ENCODE assay signal across 33 cellular contexts in the genomic region with DNA sequence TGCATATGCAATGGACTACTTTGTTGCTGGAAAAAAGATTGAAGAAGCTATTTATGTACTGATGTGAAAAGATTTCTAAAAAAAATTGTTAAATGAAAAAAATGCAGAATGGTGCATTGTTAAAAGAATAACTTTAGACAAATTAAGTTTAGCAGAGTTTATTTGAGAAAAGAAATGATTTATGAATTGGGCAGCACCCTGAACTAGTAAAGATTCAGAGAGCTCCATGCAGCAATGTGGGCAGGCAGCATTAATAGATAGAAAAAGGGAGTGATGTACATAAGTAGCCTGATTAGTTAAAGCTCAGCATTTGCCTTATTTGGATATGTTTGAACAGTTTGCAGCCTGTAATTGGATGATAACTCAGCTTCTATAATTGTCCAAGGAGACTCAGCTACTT.
"Had no signal": no experiment of that assay in that cellular context is flagged by ENCODE, and none has a peak within 500 bp of the region (broad histone marks: within the 10 kb centered on the region; RNA-seq: fewer than 3 reads in every experiment).

No MANE protein-coding gene starts in this region.

- H3K27ac Mint-ChIP-seq: activated B cell treated with CpG ODN at 0.5 μM for 24 hours; activated CD4-positive, alpha-beta memory T cell treated with anti-CD3 and anti-CD28 coated beads for 36 hours; activated CD4-positive, alpha-beta T cell treated with anti-CD3 and anti-CD28 coated beads, Interleukin-2, amount 10 ng/mL, durations not matched to agents 24 days and 14 days; activated CD8-positive, alpha-beta T cell treated with anti-CD3 and anti-CD28 coated beads for 36 hours; activated naive CD4-positive, alpha-beta T cell treated with anti-CD3 and anti-CD28 coated beads for 36 hours; activated naive CD4-positive, alpha-beta T cell treated with anti-CD3 and anti-CD28 coated beads, Interleukin-2, amount 50 U/mL, for 72 hours; activated naive CD8-positive, alpha-beta T cell treated with anti-CD3 and anti-CD28 coated beads for 36 hours; activated T-cell treated with anti-CD3 and anti-CD28 coated beads, Interleukin-2, amount 50 U/mL, for 72 hours; activated T-helper 1 cell treated with anti-CD3 and anti-CD28 coated beads, Interleukin-12 subunit alpha, Interleukin-12 subunit beta, Interleukin-2, Interleukin-4 antibody, amounts not matched to agents 30 ng/mL and 10 ng/mL and 1 ng/mL, durations not matched to agents 14 hours and 24 hours and 36 hours; activated T-helper 17 cell treated with anti-CD3 and anti-CD28 coated beads, Interleukin-2, amount 50 U/mL, for 72 hours; T-helper 17 cell; T-helper 2 cell treated with Interferon-gamma antibody and Interleukin-4, amounts not matched to agents 5 μg/mL and 100 μg/mL, for 36 hours had no signal

- H3K27me3 Mint-ChIP-seq: activated B cell treated with CpG ODN at 0.5 μM for 24 hours; activated CD4-positive, alpha-beta memory T cell treated with anti-CD3 and anti-CD28 coated beads for 36 hours; activated CD4-positive, alpha-beta T cell treated with anti-CD3 and anti-CD28 coated beads, Interleukin-2, amount 10 ng/mL, durations not matched to agents 24 days and 14 days; activated CD8-positive, alpha-beta T cell treated with anti-CD3 and anti-CD28 coated beads for 36 hours; activated naive CD8-positive, alpha-beta T cell treated with anti-CD3 and anti-CD28 coated beads for 36 hours; activated T-helper 17 cell treated with anti-CD3 and anti-CD28 coated beads, Interleukin-2, amount 50 U/mL, for 72 hours; T-helper 17 cell had no signal

- H3K4me1 ChIP-seq: adrenal gland, body of pancreas, breast epithelium had no signal

- H3K9me3 ChIP-seq: adrenal gland, body of pancreas, breast epithelium had no signal

- H3K9me3 Mint-ChIP-seq: activated CD4-positive, alpha-beta memory T cell treated with anti-CD3 and anti-CD28 coated beads for 36 hours; activated CD4-positive, alpha-beta T cell treated with anti-CD3 and anti-CD28 coated beads, Interleukin-2, amount 10 ng/mL, durations not matched to agents 24 days and 14 days; activated CD8-positive, alpha-beta T cell treated with anti-CD3 and anti-CD28 coated beads for 36 hours; activated naive CD4-positive, alpha-beta T cell treated with anti-CD3 and anti-CD28 coated beads for 36 hours; activated naive CD8-positive, alpha-beta T cell treated with anti-CD3 and anti-CD28 coated beads for 36 hours; activated T-cell treated with anti-CD3 and anti-CD28 coated beads, Interleukin-2, amount 50 U/mL, for 72 hours; activated T-helper 1 cell treated with anti-CD3 and anti-CD28 coated beads, Interleukin-12 subunit alpha, Interleukin-12 subunit beta, Interleukin-2, Interleukin-4 antibody, amounts not matched to agents 30 ng/mL and 10 ng/mL and 1 ng/mL, durations not matched to agents 14 hours and 24 hours and 36 hours; activated T-helper 17 cell treated with anti-CD3 and anti-CD28 coated beads, Interleukin-2, amount 50 U/mL, for 72 hours; T-helper 2 cell treated with Interferon-gamma antibody and Interleukin-4, amounts not matched to agents 5 μg/mL and 100 μg/mL, for 36 hours had no signal

- H3K4me1 Mint-ChIP-seq: activated B cell treated with CpG ODN at 0.5 μM for 24 hours; activated CD4-positive, alpha-beta T cell treated with anti-CD3 and anti-CD28 coated beads, Interleukin-2, amount 10 ng/mL, durations not matched to agents 24 days and 14 days; activated naive CD8-positive, alpha-beta T cell treated with anti-CD3 and anti-CD28 coated beads for 36 hours; activated T-helper 17 cell treated with anti-CD3 and anti-CD28 coated beads, Interleukin-2, amount 50 U/mL, for 72 hours; T-helper 17 cell had no signal

- H3K36me3 ChIP-seq: adrenal gland, brain microvascular endothelial cell, breast epithelium had no signal

- DNase-seq: activated B cell treated with CpG ODN at 0.5 μM for 24 hours; activated CD4-positive, alpha-beta memory T cell treated with anti-CD3 and anti-CD28 coated beads for 36 hours; activated CD4-positive, alpha-beta T cell treated with anti-CD3 and anti-CD28 coated beads for 4 hours; activated CD4-positive, alpha-beta T cell treated with anti-CD3 and anti-CD28 coated beads, Interleukin-2, amount 10 ng/mL, durations not matched to agents 24 days and 14 days; activated CD4-positive, alpha-beta T cell treated with anti-CD3 and anti-CD28 coated beads, Interleukin-2, amount 50 U/mL, for 1 hour; activated CD4-positive, alpha-beta T cell treated with anti-CD3 and anti-CD28 coated beads, Interleukin-2, amount 50 U/mL, for 4 hours; activated CD4-positive, CD25-positive, alpha-beta regulatory T cell treated with anti-CD3 and anti-CD28 coated beads, Interleukin-2, amount 50 U/mL, for 72 hours; activated CD8-positive, alpha-beta memory T cell treated with anti-CD3 and anti-CD28 coated beads, Interleukin-2, amount 50 U/mL, for 4 hours; activated CD8-positive, alpha-beta T cell treated with anti-CD3 and anti-CD28 coated beads for 36 hours; activated effector memory CD4-positive, alpha-beta T cell treated with anti-CD3 and anti-CD28 coated beads, Interleukin-2, amount 50 U/mL, for 16 hours; activated gamma-delta T cell treated with Interleukin-2 at 50 U/mL for 16 hours; activated naive CD4-positive, alpha-beta T cell; activated naive CD4-positive, alpha-beta T cell treated with anti-CD3 and anti-CD28 coated beads for 36 hours; activated naive CD4-positive, alpha-beta T cell treated with anti-CD3 and anti-CD28 coated beads, Interleukin-2, amount 50 U/mL, for 16 hours; activated naive CD8-positive, alpha-beta T cell treated with anti-CD3 and anti-CD28 coated beads for 36 hours; activated T-cell treated with anti-CD3 and anti-CD28 coated beads for 4 hours; activated T-cell treated with anti-CD3 and anti-CD28 coated beads, Interleukin-2, amount 50 U/mL, for 1 hour; activated T-cell treated with anti-CD3 and anti-CD28 coated beads, Interleukin-2, amount 50 U/mL, for 4 hours; activated T-cell treated with anti-CD3 and anti-CD28 coated beads, Interleukin-2, amount 50 U/mL, for 72 hours; adrenal gland; amniotic stem cell; aorta; body of pancreas; brain microvascular endothelial cell; central memory CD4-positive, alpha-beta T cell; T-helper 17 cell; T-helper 9 cell had no signal

- H3K36me3 Mint-ChIP-seq: activated CD4-positive, alpha-beta memory T cell treated with anti-CD3 and anti-CD28 coated beads for 36 hours; activated naive CD4-positive, alpha-beta T cell treated with anti-CD3 and anti-CD28 coated beads, Interleukin-2, amount 50 U/mL, for 72 hours; activated naive CD8-positive, alpha-beta T cell treated with anti-CD3 and anti-CD28 coated beads for 36 hours had no signal

- H3K27ac ChIP-seq: adrenal gland, body of pancreas, brain microvascular endothelial cell, breast epithelium, VCaP had no signal

- H3K4me3 Mint-ChIP-seq: activated B cell treated with CpG ODN at 0.5 μM for 24 hours; activated CD4-positive, alpha-beta memory T cell treated with anti-CD3 and anti-CD28 coated beads for 36 hours; activated CD4-positive, alpha-beta T cell treated with anti-CD3 and anti-CD28 coated beads, Interleukin-2, amount 10 ng/mL, durations not matched to agents 24 days and 14 days; activated CD8-positive, alpha-beta T cell treated with anti-CD3 and anti-CD28 coated beads for 36 hours; activated naive CD4-positive, alpha-beta T cell treated with anti-CD3 and anti-CD28 coated beads for 36 hours; activated naive CD8-positive, alpha-beta T cell treated with anti-CD3 and anti-CD28 coated beads for 36 hours; activated T-cell treated with anti-CD3 and anti-CD28 coated beads, Interleukin-2, amount 50 U/mL, for 4 hours; activated T-cell treated with anti-CD3 and anti-CD28 coated beads, Interleukin-2, amount 50 U/mL, for 72 hours; activated T-helper 1 cell treated with anti-CD3 and anti-CD28 coated beads, Interleukin-12 subunit alpha, Interleukin-12 subunit beta, Interleukin-2, Interleukin-4 antibody, amounts not matched to agents 30 ng/mL and 10 ng/mL and 1 ng/mL, durations not matched to agents 14 hours and 24 hours and 36 hours; activated T-helper 17 cell treated with anti-CD3 and anti-CD28 coated beads, Interleukin-2, amount 50 U/mL, for 72 hours; T-helper 17 cell; T-helper 2 cell treated with Interferon-gamma antibody and Interleukin-4, amounts not matched to agents 5 μg/mL and 100 μg/mL, for 36 hours had no signal

- ATAC-seq: activated CD8-positive, alpha-beta T cell treated with anti-CD3 and anti-CD28 coated beads for 36 hours; activated naive CD4-positive, alpha-beta T cell treated with anti-CD3 and anti-CD28 coated beads, Interleukin-2, amount 50 U/mL, for 72 hours; activated T-cell treated with anti-CD3 and anti-CD28 coated beads, Interleukin-2, amount 50 U/mL, for 4 hours; activated T-cell treated with anti-CD3 and anti-CD28 coated beads, Interleukin-2, amount 50 U/mL, for 72 hours; activated T-helper 17 cell treated with anti-CD3 and anti-CD28 coated beads, Interleukin-2, amount 50 U/mL, for 72 hours; body of pancreas; T-helper 17 cell had no signal

- H3K27me3 ChIP-seq: adrenal gland, body of pancreas, brain microvascular endothelial cell, breast epithelium had no signal

- H3K4me3 ChIP-seq: adrenal gland, body of pancreas, breast epithelium had no signal
